ENCODE assay signal across 29 cellular contexts in the genomic region with DNA sequence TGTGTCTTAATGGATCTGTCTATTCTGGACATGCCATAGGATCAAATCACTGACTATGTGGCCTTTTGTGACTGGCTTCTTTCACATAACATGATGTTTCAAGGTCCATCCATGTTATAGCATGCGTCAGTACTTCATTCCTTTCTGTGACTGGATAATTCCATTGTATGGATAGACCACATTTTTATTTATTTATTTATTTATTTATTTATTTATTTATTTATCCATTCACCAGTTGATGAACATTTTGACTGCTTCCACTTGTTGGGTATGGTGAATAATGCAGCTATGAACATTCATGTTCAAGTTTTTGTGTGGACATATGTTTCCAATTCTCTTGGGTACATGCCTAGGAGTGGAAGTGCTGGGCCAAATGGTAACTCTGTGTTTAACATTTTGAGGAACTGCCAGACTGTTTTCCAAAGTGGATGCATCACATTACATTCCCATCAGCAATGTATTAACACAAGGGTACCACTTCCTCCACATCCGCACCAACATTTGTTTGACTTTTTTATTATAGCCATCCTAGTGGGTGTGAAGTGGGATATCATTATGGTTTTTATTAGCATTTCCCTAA.
"Had no signal": no experiment of that assay in that cellular context is flagged by ENCODE, and none has a peak within 500 bp of the region (broad histone marks: within the 10 kb centered on the region; RNA-seq: fewer than 3 reads in every experiment).

No MANE protein-coding gene starts in this region.

- ATAC-seq: activated CD4-positive, alpha-beta T cell treated with anti-CD3 and anti-CD28 coated beads for 36 hours; activated CD8-positive, alpha-beta T cell treated with anti-CD3 and anti-CD28 coated beads, Interleukin-2, amount 10 ng/mL, durations not matched to agents 7 days and 5 days; esophagus mucosa; gastrocnemius medialis; left cardiac atrium; left ventricle myocardium superior; mucosa of descending colon; right lobe of liver; stimulated activated effector memory CD8-positive, alpha-beta T cell treated with anti-CD3 and anti-CD28 coated beads, Interleukin-12 subunit alpha, Interleukin-12 subunit beta, amount 100 ng/mL, for 72 hours; T-cell had no signal

- H3K27ac Mint-ChIP-seq: activated CD4-positive, alpha-beta T cell treated with anti-CD3 and anti-CD28 coated beads for 36 hours; activated CD8-positive, alpha-beta T cell treated with anti-CD3 and anti-CD28 coated beads, Interleukin-2, amount 10 ng/mL, durations not matched to agents 7 days and 5 days; activated naive CD4-positive, alpha-beta T cell treated with anti-CD3 and anti-CD28 coated beads for 36 hours; activated naive CD8-positive, alpha-beta T cell treated with anti-CD3 and anti-CD28 coated beads for 36 hours; brain; nephron progenitor cell; progenitor cell of endocrine pancreas; stimulated activated effector memory CD8-positive, alpha-beta T cell treated with anti-CD3 and anti-CD28 coated beads, Interleukin-12 subunit alpha, Interleukin-12 subunit beta, amount 100 ng/mL, for 72 hours; stimulated activated naive CD8-positive, alpha-beta T cell treated with anti-CD3 and anti-CD28 coated beads, Interleukin-15, Interleukin-2, amounts not matched to agents 100 ng/mL and 50 ng/mL, for 24 hours; T-helper 2 cell treated with Interferon-gamma antibody and Interleukin-4, amounts not matched to agents 5 μg/mL and 100 μg/mL, for 36 hours had no signal

- DNase-seq: activated CD4-positive, alpha-beta T cell treated with anti-CD3 and anti-CD28 coated beads for 36 hours; activated CD4-positive, CD25-positive, alpha-beta regulatory T cell; activated CD8-positive, alpha-beta T cell treated with anti-CD3 and anti-CD28 coated beads, Interleukin-2, amount 10 ng/mL, durations not matched to agents 7 days and 5 days; activated effector memory CD4-positive, alpha-beta T cell treated with Interleukin-2 at 50 U/mL for 16 hours; activated naive CD4-positive, alpha-beta T cell treated with anti-CD3 and anti-CD28 coated beads for 36 hours; activated naive CD8-positive, alpha-beta T cell treated with anti-CD3 and anti-CD28 coated beads for 36 hours; activated T-cell treated with anti-CD3 and anti-CD28 coated beads for 4 hours; adrenal gland; aorta; cortex of kidney; gastrocnemius medialis; glutamatergic neuron; left cardiac atrium; left ventricle myocardium superior; mucosa of descending colon; nephron progenitor cell; ovary; right lobe of liver; stimulated activated CD4-positive, alpha-beta T cell treated with anti-CD3 and anti-CD28 coated beads, Interleukin-4, amount 100 ng/mL, for 1 hour; T-cell; trophoblast cell had no signal

- H3K4me1 ChIP-seq: adrenal gland, right lobe of liver had no signal

- FAIRE-seq: urothelium cell line had no signal

- H3K36me3 Mint-ChIP-seq: activated naive CD8-positive, alpha-beta T cell treated with anti-CD3 and anti-CD28 coated beads for 36 hours; brain; stimulated activated effector memory CD8-positive, alpha-beta T cell treated with anti-CD3 and anti-CD28 coated beads, Interleukin-12 subunit alpha, Interleukin-12 subunit beta, amount 100 ng/mL, for 72 hours had no signal

- H3K4me3 ChIP-seq: adrenal gland, gastrocnemius medialis, mucosa of descending colon, ovary, right lobe of liver, thoracic aorta had no signal

- H3K27ac ChIP-seq: adrenal gland, gastrocnemius medialis, ovary, right lobe of liver, thoracic aorta had no signal

- H3K27me3 Mint-ChIP-seq: activated CD4-positive, alpha-beta T cell treated with anti-CD3 and anti-CD28 coated beads for 36 hours; progenitor cell of endocrine pancreas had no signal

- H3K9me3 ChIP-seq: adrenal gland, gastrocnemius medialis, mucosa of descending colon, ovary, right lobe of liver, thoracic aorta had no signal

- H3K9me3 Mint-ChIP-seq: activated naive CD4-positive, alpha-beta T cell treated with anti-CD3 and anti-CD28 coated beads for 36 hours; activated naive CD8-positive, alpha-beta T cell treated with anti-CD3 and anti-CD28 coated beads for 36 hours; stimulated activated effector memory CD8-positive, alpha-beta T cell treated with anti-CD3 and anti-CD28 coated beads, Interleukin-12 subunit alpha, Interleukin-12 subunit beta, amount 100 ng/mL, for 72 hours; stimulated activated naive CD8-positive, alpha-beta T cell treated with anti-CD3 and anti-CD28 coated beads, Interleukin-15, Interleukin-2, amounts not matched to agents 100 ng/mL and 50 ng/mL, for 24 hours; T-cell; T-helper 2 cell treated with Interferon-gamma antibody and Interleukin-4, amounts not matched to agents 5 μg/mL and 100 μg/mL, for 36 hours had no signal

- H3K36me3 ChIP-seq: adrenal gland, gastrocnemius medialis, ovary, right lobe of liver, thoracic aorta had no signal

- H3K4me3 Mint-ChIP-seq: activated CD4-positive, alpha-beta T cell treated with anti-CD3 and anti-CD28 coated beads for 36 hours; activated CD8-positive, alpha-beta T cell treated with anti-CD3 and anti-CD28 coated beads, Interleukin-2, amount 10 ng/mL, durations not matched to agents 7 days and 5 days; activated naive CD4-positive, alpha-beta T cell treated with anti-CD3 and anti-CD28 coated beads for 36 hours; activated naive CD8-positive, alpha-beta T cell treated with anti-CD3 and anti-CD28 coated beads for 36 hours; brain; nephron progenitor cell; stimulated activated effector memory CD8-positive, alpha-beta T cell treated with anti-CD3 and anti-CD28 coated beads, Interleukin-12 subunit alpha, Interleukin-12 subunit beta, amount 100 ng/mL, for 72 hours; stimulated activated naive CD8-positive, alpha-beta T cell treated with anti-CD3 and anti-CD28 coated beads, Interleukin-15, Interleukin-2, amounts not matched to agents 100 ng/mL and 50 ng/mL, for 24 hours; T-cell; T-helper 2 cell treated with Interferon-gamma antibody and Interleukin-4, amounts not matched to agents 5 μg/mL and 100 μg/mL, for 36 hours had no signal
